Comparison of ENCODE assay signal across 1 cellular context in the genomic region with DNA sequence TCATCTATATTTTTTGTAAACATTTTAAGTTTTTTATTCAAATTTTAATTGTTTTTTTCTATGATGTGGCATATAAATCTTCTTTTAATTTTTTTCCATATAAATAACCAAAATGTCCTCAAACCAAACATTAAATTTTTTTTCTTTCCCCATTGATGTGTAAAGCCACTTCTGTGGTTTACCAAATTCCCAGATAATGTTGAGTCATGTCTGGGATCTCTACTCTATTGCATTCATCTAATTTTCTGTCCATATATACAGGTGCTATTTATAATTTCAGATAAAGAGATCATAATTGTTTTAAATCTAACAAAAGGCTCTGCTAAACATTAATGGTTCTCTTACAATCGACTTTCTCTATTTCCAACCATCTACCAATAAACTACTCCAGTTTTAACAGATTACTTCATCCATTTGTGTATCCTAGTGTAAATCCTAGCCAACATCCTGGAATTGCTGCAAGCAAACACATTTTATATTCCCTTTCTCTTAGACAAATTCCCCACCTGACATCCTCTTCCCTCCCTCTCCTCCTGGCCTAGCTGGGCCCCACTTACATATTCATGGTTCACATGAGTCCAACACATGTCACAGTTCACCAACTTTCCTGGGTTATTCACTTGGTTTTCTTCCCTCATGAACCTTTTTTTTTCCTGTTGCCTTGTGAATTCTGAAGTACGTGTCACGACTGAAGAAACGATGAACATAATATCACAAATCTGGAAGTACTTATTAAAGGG.
TF ChIP-seq lines count a peak whose summit lies in the region.

No MANE protein-coding gene starts in this region.

TF ChIP-seq in GM23338, 12 proteins besides CTCF, POLR2A, EP300 and RAD21 (continued from another document):
- no peak for TF ChIP-seq ZNF114 (CRISPR knock-in tag; IDR thresholded peaks at IDR 0.05)
- TF ChIP-seq, protein P1, sequence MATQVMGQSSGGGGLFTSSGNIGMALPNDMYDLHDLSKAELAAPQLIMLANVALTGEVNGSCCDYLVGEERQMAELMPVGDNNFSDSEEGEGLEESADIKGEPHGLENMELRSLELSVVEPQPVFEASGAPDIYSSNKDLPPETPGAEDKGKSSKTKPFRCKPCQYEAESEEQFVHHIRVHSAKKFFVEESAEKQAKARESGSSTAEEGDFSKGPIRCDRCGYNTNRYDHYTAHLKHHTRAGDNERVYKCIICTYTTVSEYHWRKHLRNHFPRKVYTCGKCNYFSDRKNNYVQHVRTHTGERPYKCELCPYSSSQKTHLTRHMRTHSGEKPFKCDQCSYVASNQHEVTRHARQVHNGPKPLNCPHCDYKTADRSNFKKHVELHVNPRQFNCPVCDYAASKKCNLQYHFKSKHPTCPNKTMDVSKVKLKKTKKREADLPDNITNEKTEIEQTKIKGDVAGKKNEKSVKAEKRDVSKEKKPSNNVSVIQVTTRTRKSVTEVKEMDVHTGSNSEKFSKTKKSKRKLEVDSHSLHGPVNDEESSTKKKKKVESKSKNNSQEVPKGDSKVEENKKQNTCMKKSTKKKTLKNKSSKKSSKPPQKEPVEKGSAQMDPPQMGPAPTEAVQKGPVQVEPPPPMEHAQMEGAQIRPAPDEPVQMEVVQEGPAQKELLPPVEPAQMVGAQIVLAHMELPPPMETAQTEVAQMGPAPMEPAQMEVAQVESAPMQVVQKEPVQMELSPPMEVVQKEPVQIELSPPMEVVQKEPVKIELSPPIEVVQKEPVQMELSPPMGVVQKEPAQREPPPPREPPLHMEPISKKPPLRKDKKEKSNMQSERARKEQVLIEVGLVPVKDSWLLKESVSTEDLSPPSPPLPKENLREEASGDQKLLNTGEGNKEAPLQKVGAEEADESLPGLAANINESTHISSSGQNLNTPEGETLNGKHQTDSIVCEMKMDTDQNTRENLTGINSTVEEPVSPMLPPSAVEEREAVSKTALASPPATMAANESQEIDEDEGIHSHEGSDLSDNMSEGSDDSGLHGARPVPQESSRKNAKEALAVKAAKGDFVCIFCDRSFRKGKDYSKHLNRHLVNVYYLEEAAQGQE (IDR thresholded peaks at IDR 0.05; ENCODE audit: unreplicated experiment), result no peak
- no peak for TF ChIP-seq EZH2phosphoT487 (IDR thresholded peaks at IDR 0.05; ENCODE audit: unreplicated experiment)
- TF ChIP-seq, protein P2, sequence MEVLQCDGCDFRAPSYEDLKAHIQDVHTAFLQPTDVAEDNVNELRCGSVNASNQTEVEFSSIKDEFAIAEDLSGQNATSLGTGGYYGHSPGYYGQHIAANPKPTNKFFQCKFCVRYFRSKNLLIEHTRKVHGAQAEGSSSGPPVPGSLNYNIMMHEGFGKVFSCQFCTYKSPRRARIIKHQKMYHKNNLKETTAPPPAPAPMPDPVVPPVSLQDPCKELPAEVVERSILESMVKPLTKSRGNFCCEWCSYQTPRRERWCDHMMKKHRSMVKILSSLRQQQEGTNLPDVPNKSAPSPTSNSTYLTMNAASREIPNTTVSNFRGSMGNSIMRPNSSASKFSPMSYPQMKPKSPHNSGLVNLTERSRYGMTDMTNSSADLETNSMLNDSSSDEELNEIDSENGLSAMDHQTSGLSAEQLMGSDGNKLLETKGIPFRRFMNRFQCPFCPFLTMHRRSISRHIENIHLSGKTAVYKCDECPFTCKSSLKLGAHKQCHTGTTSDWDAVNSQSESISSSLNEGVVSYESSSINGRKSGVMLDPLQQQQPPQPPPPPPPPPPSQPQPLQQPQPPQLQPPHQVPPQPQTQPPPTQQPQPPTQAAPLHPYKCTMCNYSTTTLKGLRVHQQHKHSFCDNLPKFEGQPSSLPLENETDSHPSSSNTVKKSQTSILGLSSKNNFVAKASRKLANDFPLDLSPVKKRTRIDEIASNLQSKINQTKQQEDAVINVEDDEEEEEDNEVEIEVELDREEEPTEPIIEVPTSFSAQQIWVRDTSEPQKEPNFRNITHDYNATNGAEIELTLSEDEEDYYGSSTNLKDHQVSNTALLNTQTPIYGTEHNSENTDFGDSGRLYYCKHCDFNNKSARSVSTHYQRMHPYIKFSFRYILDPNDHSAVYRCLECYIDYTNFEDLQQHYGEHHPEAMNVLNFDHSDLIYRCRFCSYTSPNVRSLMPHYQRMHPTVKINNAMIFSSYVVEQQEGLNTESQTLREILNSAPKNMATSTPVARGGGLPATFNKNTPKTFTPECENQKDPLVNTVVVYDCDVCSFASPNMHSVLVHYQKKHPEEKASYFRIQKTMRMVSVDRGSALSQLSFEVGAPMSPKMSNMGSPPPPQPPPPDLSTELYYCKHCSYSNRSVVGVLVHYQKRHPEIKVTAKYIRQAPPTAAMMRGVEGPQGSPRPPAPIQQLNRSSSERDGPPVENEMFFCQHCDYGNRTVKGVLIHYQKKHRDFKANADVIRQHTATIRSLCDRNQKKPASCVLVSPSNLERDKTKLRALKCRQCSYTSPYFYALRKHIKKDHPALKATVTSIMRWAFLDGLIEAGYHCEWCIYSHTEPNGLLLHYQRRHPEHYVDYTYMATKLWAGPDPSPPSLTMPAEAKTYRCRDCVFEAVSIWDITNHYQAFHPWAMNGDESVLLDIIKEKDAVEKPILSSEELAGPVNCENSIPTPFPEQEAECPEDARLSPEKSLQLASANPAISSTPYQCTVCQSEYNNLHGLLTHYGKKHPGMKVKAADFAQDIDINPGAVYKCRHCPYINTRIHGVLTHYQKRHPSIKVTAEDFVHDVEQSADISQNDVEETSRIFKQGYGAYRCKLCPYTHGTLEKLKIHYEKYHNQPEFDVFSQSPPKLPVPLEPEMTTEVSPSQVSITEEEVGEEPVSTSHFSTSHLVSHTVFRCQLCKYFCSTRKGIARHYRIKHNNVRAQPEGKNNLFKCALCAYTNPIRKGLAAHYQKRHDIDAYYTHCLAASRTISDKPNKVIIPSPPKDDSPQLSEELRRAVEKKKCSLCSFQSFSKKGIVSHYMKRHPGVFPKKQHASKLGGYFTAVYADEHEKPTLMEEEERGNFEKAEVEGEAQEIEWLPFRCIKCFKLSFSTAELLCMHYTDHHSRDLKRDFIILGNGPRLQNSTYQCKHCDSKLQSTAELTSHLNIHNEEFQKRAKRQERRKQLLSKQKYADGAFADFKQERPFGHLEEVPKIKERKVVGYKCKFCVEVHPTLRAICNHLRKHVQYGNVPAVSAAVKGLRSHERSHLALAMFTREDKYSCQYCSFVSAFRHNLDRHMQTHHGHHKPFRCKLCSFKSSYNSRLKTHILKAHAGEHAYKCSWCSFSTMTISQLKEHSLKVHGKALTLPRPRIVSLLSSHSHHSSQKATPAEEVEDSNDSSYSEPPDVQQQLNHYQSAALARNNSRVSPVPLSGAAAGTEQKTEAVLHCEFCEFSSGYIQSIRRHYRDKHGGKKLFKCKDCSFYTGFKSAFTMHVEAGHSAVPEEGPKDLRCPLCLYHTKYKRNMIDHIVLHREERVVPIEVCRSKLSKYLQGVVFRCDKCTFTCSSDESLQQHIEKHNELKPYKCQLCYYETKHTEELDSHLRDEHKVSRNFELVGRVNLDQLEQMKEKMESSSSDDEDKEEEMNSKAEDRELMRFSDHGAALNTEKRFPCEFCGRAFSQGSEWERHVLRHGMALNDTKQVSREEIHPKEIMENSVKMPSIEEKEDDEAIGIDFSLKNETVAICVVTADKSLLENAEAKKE (CRISPR knock-in tag; IDR thresholded peaks at IDR 0.05), result no peak
- no peak for TF ChIP-seq POLR2AphosphoS5 (IDR thresholded peaks at IDR 0.05; ENCODE audit: low read depth)
- TF ChIP-seq ZNF331 (CRISPR knock-in tag; IDR thresholded peaks at IDR 0.05; ENCODE audit: low read depth), result no peak
- no peak for TF ChIP-seq NANOG (IDR thresholded peaks at IDR 0.05; ENCODE audit: borderline replicate concordance)
- no peak for TF ChIP-seq STAT1 (IDR thresholded peaks at IDR 0.05; ENCODE audit: unreplicated experiment)
